Comparison of ENCODE assay signal across 20 cellular contexts in genomic region chr2:100879296-100879695, GRCh38. TPM values are rescaled to one million over a fixed set of nuclear protein-coding genes. Genes with fewer than 3 reads are reported as not detected.
DNase-seq lines count a peak whose midpoint lies in the region; ATAC-seq and TF ChIP-seq lines count a peak whose summit lies in the region.
"Had no signal": no experiment of that assay in that cellular context is flagged by ENCODE, and none has a peak within 500 bp of the region (broad histone marks: within the 10 kb centered on the region; RNA-seq: fewer than 3 reads in every experiment).

No MANE protein-coding gene starts in this region.

- H3K9ac ChIP-seq in OCI-LY1 (ENCODE audit: low read length): peak overlapping the region; percentile 81

- no peaks in the 10 kb centered on the region for H3K36me3 ChIP-seq in left ventricle myocardium inferior
- no peaks in the 10 kb centered on the region for H3K36me3 ChIP-seq in OCI-LY1 (ENCODE audit: insufficient read depth, low read length)
- H3K36me3 ChIP-seq in testis (ENCODE audit: low read depth, missing control alignments): no peaks in the 10 kb centered on the region

- H3K4me1 ChIP-seq in left ventricle myocardium inferior (peaks cover 66% of the 10 kb centered on the region), OCI-LY1 (ENCODE audit: insufficient read depth, low read length, severe bottlenecking) (peaks cover 90% of the 10 kb centered on the region), testis (peaks cover 25% of the 10 kb centered on the region)

- 0 out of 2 replicates have a peak, but pooled peaks cover 3% of the 10 kb centered on the region for H3F3A ChIP-seq in OCI-LY1 (ENCODE audit: insufficient read depth, low read length)

- 53 to 58% methylated on average over 3 of the region's 3 CpGs for WGBS in testis, 2 donors

- peak overlapping the region; percentile 66 for H3K4me2 ChIP-seq in OCI-LY1 (ENCODE audit: low read length)

- no peak for TF ChIP-seq CTCF in left ventricle myocardium inferior (IDR thresholded peaks at IDR 0.05; ENCODE audit: borderline replicate concordance)
- no peak for TF ChIP-seq CTCF in OCI-LY1 (IDR thresholded peaks at IDR 0.05; ENCODE audit: low read length)
- no peak for TF ChIP-seq CTCF in testis (IDR thresholded peaks at IDR 0.05)

- no peak for ATAC-seq in Right ventricle myocardium inferior
- ATAC-seq in HG03108 (IDR thresholded peaks at IDR 0.05; ENCODE audit: unreplicated experiment): no peak
- ATAC-seq in HG02840 (IDR thresholded peaks at IDR 0.05; ENCODE audit: low FRiP score, unreplicated experiment): no peak
- ATAC-seq: Panc1 had no signal

- no peak for DNase-seq in left ventricle myocardium inferior
- DNase-seq in Right ventricle myocardium inferior (ENCODE audit: missing footprints): no peak
- DNase-seq in dermis microvascular lymphatic vessel endothelial cell (ENCODE audit: low read depth in 2 of 2): peak; percentile 85 to 92
- peak; percentile 38 for DNase-seq in testis
- no peak for DNase-seq in NCI-H1417 treated with DMSO at 0.1 percent for 48 hours (lab: John Stamatoyannopoulos, UW)
- DNase-seq: DMS53, KBM-7, MM.1S, NCI-H1048, NCI-H1417, NCI-H1694 treated with DMSO at 0.1 percent for 48 hours, NCI-H2081, NCI-H2227 treated with DMSO at 0.1 percent for 48 hours, NCI-H526 treated with DMSO at 0.1 percent for 48 hours, SHP77 treated with DMSO at 0.1 percent for 48 hours had no signal

- no peak for TF ChIP-seq POLR2A in testis (IDR thresholded peaks at IDR 0.05)

- peak overlapping the region; percentile 33 for H3K27ac ChIP-seq in left ventricle myocardium inferior (replicated peaks)
- peak overlapping the region; percentile 99 for H3K27ac ChIP-seq in OCI-LY1 (ENCODE audit: low read depth, low read length, poor library complexity, severe bottlenecking)
- H3K27ac ChIP-seq in testis: no peak overlapping the region
- H3K27ac ChIP-seq: RWPE1 had no signal

- H4K20me1 ChIP-seq in OCI-LY1 (ENCODE audit: insufficient read depth, low read length): no peaks in the 10 kb centered on the region

- H3K4me3 ChIP-seq in left ventricle myocardium inferior: no peak overlapping the region
- H3K4me3 ChIP-seq in OCI-LY1 (ENCODE audit: low read depth, low read length, poor library complexity, severe bottlenecking): peak overlapping the region; percentile 47
- no peak overlapping the region for H3K4me3 ChIP-seq in testis

- H3K27me3 ChIP-seq in left ventricle myocardium inferior (ENCODE audit: low read depth) (no peaks in the 10 kb centered on the region), OCI-LY1 (ENCODE audit: insufficient read depth, low read length) (no peaks in the 10 kb centered on the region), testis (no peaks in the 10 kb centered on the region)

- H3K79me2 ChIP-seq in OCI-LY1 (ENCODE audit: insufficient read depth, low read length): no peaks in the 10 kb centered on the region

- intact Hi-C loops in left ventricle myocardium inferior (cut with micrococcal nuclease): no loop called here
- intact Hi-C loops in Right ventricle myocardium inferior (cut with DNase I): no loop called here
- intact Hi-C loops in testis (cut with DNase I; ENCODE audit: low total_unique reads): no loop called here

- no peaks in the 10 kb centered on the region for H3K9me3 ChIP-seq in left ventricle myocardium inferior (replicated peaks)
- no peaks in the 10 kb centered on the region for H3K9me3 ChIP-seq in OCI-LY1 (ENCODE audit: low read length)
- H3K9me3 ChIP-seq in testis: no peaks in the 10 kb centered on the region

- no peaks in the 10 kb centered on the region for H3K9me2 ChIP-seq in OCI-LY1 (ENCODE audit: low read depth, low read length)

- no peak overlapping the region for H2AFZ ChIP-seq in OCI-LY1 (ENCODE audit: low read length)

RNA-seq across cellular contexts. Expression of gene NPAS2, which starts 59.4 kb away (rescaled TPM):
- total RNA-seq in left ventricle myocardium inferior (51.0 TPM), Right ventricle myocardium inferior (38.0 TPM), dermis microvascular lymphatic vessel endothelial cell (4.9 and 7.8 TPM in 2 replicates), testis (10 to 100 TPM; 46.7 to 64.2 TPM)
- polyA plus RNA-seq in testis (ENCODE audit: insufficient read depth, low read depth, low replicate concordance): 20.4 TPM

Comparison
In these comparisons a context has a peak if more than half of its experiments do, and no peak if none do; other contexts are left out.
1. DNase-seq: peak in dermis microvascular lymphatic vessel endothelial cell (2 of 2) and testis (single experiment); none in left ventricle myocardium inferior (single experiment), Right ventricle myocardium inferior (single experiment) and NCI-H1417 treated with DMSO at 0.1 percent for 48 hours (single experiment).
2. H3K27ac ChIP-seq: peak in left ventricle myocardium inferior (single experiment) and OCI-LY1 (single experiment); none in testis (0 of 2).